Comparison of ENCODE assay signal across 20 cellular contexts in the genomic region with DNA sequence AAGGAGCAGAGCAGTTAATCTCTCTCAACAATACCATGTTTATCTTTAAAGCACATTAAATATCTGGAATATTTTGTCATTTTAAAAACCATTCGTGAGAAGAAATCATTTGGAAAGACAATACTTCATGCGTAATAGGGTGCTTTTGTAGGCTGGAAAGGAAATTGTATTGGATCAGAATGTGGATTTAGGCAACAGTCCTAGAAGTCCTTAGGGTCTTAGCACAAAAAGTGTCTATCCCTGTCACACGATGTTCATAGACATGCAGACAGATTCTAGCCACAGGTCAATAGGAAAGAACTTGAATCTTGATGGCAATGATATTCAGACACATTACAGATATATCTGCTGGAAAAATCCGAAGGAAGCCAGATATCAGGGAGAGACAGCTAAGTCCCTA.
"Had no signal": no experiment of that assay in that cellular context is flagged by ENCODE, and none has a peak within 500 bp of the region (broad histone marks: within the 10 kb centered on the region; RNA-seq: fewer than 3 reads in every experiment).

No MANE protein-coding gene starts in this region.

- ATAC-seq: activated T-helper 17 cell treated with anti-CD3 and anti-CD28 coated beads, Interleukin-2, amount 50 U/mL, for 72 hours; esophagus mucosa; foreskin keratinocyte; mucosa of descending colon; naive thymus-derived CD4-positive, alpha-beta T cell; T-cell had no signal

- H3K79me2 ChIP-seq: parathyroid adenoma had no signal

- H3K36me3 Mint-ChIP-seq: memory B cell; naive thymus-derived CD4-positive, alpha-beta T cell; T-cell had no signal

- H3K27me3 Mint-ChIP-seq: memory B cell had no signal

- H3K4me3 Mint-ChIP-seq: activated T-helper 17 cell treated with anti-CD3 and anti-CD28 coated beads, Interleukin-2, amount 50 U/mL, for 72 hours; memory B cell; naive thymus-derived CD4-positive, alpha-beta T cell; T-cell had no signal

- H3K27me3 ChIP-seq: brain microvascular endothelial cell, foreskin keratinocyte, transverse colon, vagina had no signal

- H2AFZ ChIP-seq: parathyroid adenoma had no signal

- H3K4me1 Mint-ChIP-seq: activated T-helper 17 cell treated with anti-CD3 and anti-CD28 coated beads, Interleukin-2, amount 50 U/mL, for 72 hours; memory B cell; T-cell had no signal

- H3K9me3 Mint-ChIP-seq: activated T-helper 17 cell treated with anti-CD3 and anti-CD28 coated beads, Interleukin-2, amount 50 U/mL, for 72 hours; T-cell had no signal

- H3K27ac Mint-ChIP-seq: activated T-helper 17 cell treated with anti-CD3 and anti-CD28 coated beads, Interleukin-2, amount 50 U/mL, for 72 hours; memory B cell; naive thymus-derived CD4-positive, alpha-beta T cell; T-cell had no signal

- H3K27ac ChIP-seq: brain microvascular endothelial cell, foreskin keratinocyte, parathyroid adenoma, transverse colon, vagina had no signal

- H3K36me3 ChIP-seq: brain microvascular endothelial cell, transverse colon, vagina had no signal

- H3K9ac ChIP-seq: parathyroid adenoma had no signal

- H3K4me1 ChIP-seq: foreskin keratinocyte, parathyroid adenoma, vagina had no signal

- H3K4me3 ChIP-seq: mucosa of descending colon, transverse colon, vagina had no signal

- DNase-seq: activated CD4-positive, alpha-beta T cell treated with anti-CD3 and anti-CD28 coated beads for 1 hour; activated CD4-positive, alpha-beta T cell treated with anti-CD3 and anti-CD28 coated beads, Interleukin-2, amount 50 U/mL, for 4 hours; activated naive CD4-positive, alpha-beta T cell treated with Interleukin-2 at 50 U/mL for 16 hours; anterior cingulate cortex; brain microvascular endothelial cell; foreskin keratinocyte; head of caudate nucleus; mucosa of descending colon; naive thymus-derived CD4-positive, alpha-beta T cell; stimulated activated CD4-positive, alpha-beta T cell treated with anti-CD3 and anti-CD28 coated beads, Interleukin-4, amount 100 ng/mL, for 24 hours; stimulated activated naive CD4-positive, alpha-beta T cell; substantia nigra; T-cell; T1000; transverse colon had no signal

- H3K9me3 ChIP-seq: mucosa of descending colon, transverse colon, vagina had no signal
